ENCODE assay signal across 3 cellular contexts in the genomic region with DNA sequence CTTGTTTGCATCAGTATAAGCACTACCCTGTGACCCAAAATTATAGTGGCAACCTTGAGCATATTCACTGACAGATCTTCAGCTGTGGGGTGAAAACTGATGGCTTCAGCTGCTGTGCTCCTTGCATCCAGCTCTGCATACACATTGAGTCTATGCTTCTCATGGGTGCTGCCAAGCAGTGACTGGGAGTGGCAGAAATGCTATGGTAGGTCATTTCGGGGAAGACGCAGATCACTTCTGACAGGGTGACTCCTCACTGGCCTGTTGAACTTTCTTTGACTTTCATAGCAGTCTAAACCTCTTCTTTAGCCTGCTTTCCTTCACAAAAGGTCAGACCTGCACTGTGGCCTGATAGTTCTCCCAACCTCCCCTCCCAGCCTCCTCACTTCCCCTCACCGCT.
TF ChIP-seq lines count a peak whose summit lies in the region.

No MANE protein-coding gene starts in this region.

TF ChIP-seq in GM23338, 12 proteins besides CTCF, POLR2A, EP300 and RAD21 (continues in another document):
- TF ChIP-seq REST (IDR thresholded peaks at IDR 0.05; ENCODE audit: unreplicated experiment) (no peak), POLR2AphosphoS5 (IDR thresholded peaks at IDR 0.05; ENCODE audit: low read depth) (no peak), STAT1 (IDR thresholded peaks at IDR 0.05; ENCODE audit: unreplicated experiment) (no peak), EZH2 (IDR thresholded peaks at IDR 0.05; ENCODE audit: low read depth, unreplicated experiment) (no peak), CREB1 (CRISPR knock-in tag; IDR thresholded peaks at IDR 0.05; ENCODE audit: low read depth) (no peak), EZH2phosphoT487 (IDR thresholded peaks at IDR 0.05; ENCODE audit: unreplicated experiment) (no peak), NANOG (IDR thresholded peaks at IDR 0.05; ENCODE audit: borderline replicate concordance) (no peak), ETS1 (IDR thresholded peaks at IDR 0.05) (no peak), ZNF114 (CRISPR knock-in tag; IDR thresholded peaks at IDR 0.05) (no peak), ZNF331 (CRISPR knock-in tag; IDR thresholded peaks at IDR 0.05; ENCODE audit: low read depth) (no peak), JUNB (IDR thresholded peaks at IDR 0.05; ENCODE audit: unreplicated experiment) (no peak)

TF ChIP-seq in IMR-90, 13 proteins besides CTCF, POLR2A, EP300 and RAD21:
- no peak for TF ChIP-seq MXI1 (IDR thresholded peaks at IDR 0.05; ENCODE audit: borderline replicate concordance, low read depth, low read length)
- TF ChIP-seq MAZ (IDR thresholded peaks at IDR 0.05; ENCODE audit: borderline replicate concordance, low read depth, low read length), result no peak
- TF ChIP-seq CHD1 (IDR thresholded peaks at IDR 0.05; ENCODE audit: low read depth, low read length), result no peak
- TF ChIP-seq, protein P1, sequence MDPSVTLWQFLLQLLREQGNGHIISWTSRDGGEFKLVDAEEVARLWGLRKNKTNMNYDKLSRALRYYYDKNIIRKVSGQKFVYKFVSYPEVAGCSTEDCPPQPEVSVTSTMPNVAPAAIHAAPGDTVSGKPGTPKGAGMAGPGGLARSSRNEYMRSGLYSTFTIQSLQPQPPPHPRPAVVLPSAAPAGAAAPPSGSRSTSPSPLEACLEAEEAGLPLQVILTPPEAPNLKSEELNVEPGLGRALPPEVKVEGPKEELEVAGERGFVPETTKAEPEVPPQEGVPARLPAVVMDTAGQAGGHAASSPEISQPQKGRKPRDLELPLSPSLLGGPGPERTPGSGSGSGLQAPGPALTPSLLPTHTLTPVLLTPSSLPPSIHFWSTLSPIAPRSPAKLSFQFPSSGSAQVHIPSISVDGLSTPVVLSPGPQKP (IDR thresholded peaks at IDR 0.05; ENCODE audit: borderline replicate concordance, low read depth, low read length), result no peak
- TF ChIP-seq SMC3 (IDR thresholded peaks at IDR 0.05; ENCODE audit: low read depth, low read length), result no peak
- no peak for TF ChIP-seq RCOR1 (IDR thresholded peaks at IDR 0.05; ENCODE audit: insufficient replicate concordance, low read length)
- TF ChIP-seq, protein P2, sequence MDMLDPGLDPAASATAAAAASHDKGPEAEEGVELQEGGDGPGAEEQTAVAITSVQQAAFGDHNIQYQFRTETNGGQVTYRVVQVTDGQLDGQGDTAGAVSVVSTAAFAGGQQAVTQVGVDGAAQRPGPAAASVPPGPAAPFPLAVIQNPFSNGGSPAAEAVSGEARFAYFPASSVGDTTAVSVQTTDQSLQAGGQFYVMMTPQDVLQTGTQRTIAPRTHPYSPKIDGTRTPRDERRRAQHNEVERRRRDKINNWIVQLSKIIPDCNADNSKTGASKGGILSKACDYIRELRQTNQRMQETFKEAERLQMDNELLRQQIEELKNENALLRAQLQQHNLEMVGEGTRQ (IDR thresholded peaks at IDR 0.05; ENCODE audit: low read depth, low read length), result no peak
- TF ChIP-seq NFE2L2 (IDR thresholded peaks at IDR 0.05; ENCODE audit: low read depth, low read length), result no peak
- TF ChIP-seq CEBPB (IDR thresholded peaks at IDR 0.05; ENCODE audit: low read depth, low read length), result no peak
- TF ChIP-seq FOS (IDR thresholded peaks at IDR 0.05; ENCODE audit: low read depth, low read length), result no peak
- TF ChIP-seq BHLHE40 (IDR thresholded peaks at IDR 0.05; ENCODE audit: low read depth, low read length), result no peak
- TF ChIP-seq MAFK (IDR thresholded peaks at IDR 0.05; ENCODE audit: low read depth, low read length), result no peak
- TF ChIP-seq RFX5 (IDR thresholded peaks at IDR 0.05; ENCODE audit: low read depth, low read length), result no peak

TF ChIP-seq in WTC11, 78 proteins besides CTCF, POLR2A, EP300 and RAD21:
- TF ChIP-seq, protein P3, sequence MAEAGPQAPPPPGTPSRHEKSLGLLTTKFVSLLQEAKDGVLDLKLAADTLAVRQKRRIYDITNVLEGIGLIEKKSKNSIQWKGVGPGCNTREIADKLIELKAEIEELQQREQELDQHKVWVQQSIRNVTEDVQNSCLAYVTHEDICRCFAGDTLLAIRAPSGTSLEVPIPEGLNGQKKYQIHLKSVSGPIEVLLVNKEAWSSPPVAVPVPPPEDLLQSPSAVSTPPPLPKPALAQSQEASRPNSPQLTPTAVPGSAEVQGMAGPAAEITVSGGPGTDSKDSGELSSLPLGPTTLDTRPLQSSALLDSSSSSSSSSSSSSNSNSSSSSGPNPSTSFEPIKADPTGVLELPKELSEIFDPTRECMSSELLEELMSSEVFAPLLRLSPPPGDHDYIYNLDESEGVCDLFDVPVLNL (CRISPR knock-in tag; IDR thresholded peaks at IDR 0.05; ENCODE audit: borderline replicate concordance, low read depth), result no peak
